Comparison of ENCODE assay signal across 10 cellular contexts in genomic region chr12:121451931-121452330, GRCh38. TPM values are rescaled to one million over a fixed set of nuclear protein-coding genes. Genes with fewer than 3 reads are reported as not detected.
DNase-seq lines count a peak whose midpoint lies in the region; ATAC-seq and TF ChIP-seq lines count a peak whose summit lies in the region.
"Had no signal": no experiment of that assay in that cellular context is flagged by ENCODE, and none has a peak within 500 bp of the region (broad histone marks: within the 10 kb centered on the region; RNA-seq: fewer than 3 reads in every experiment).

No MANE protein-coding gene starts in this region.

- peaks cover 0 to 5% (median 1%) of the 10 kb centered on the region in 4 donors for H3K36me3 ChIP-seq in sigmoid colon

- peaks cover 0 to 24% (median 10%) of the 10 kb centered on the region in 4 donors for H3K4me1 ChIP-seq in sigmoid colon

- peak overlapping the region; percentile 15 to 72 (median 60) for H3K27ac ChIP-seq in sigmoid colon

- WGBS in sigmoid colon, 2 donors = 4 to 26% methylated on average over 5 of the region's 5 CpGs

- no peak for TF ChIP-seq POLR2A in sigmoid colon (IDR thresholded peaks at IDR 0.05)

- intact Hi-C loops in sigmoid colon (cut with DNase I) = no loop called here

- TF ChIP-seq EP300 in sigmoid colon (IDR thresholded peaks at IDR 0.05) = no peak

- no peaks in the 10 kb centered on the region for H3K9me3 ChIP-seq in sigmoid colon

- H3K27me3 ChIP-seq in sigmoid colon = no peaks in the 10 kb centered on the region

- TF ChIP-seq CTCF in fibroblast of villous mesenchyme (IDR thresholded peaks at IDR 0.05; ENCODE audit: insufficient read depth, low read depth, low read length) (no peak), sigmoid colon (IDR thresholded peaks at IDR 0.05) (no peak)

- ATAC-seq in HG02884 (IDR thresholded peaks at IDR 0.05; ENCODE audit: unreplicated experiment) = no peak

- peak; percentile 37 for DNase-seq in EH (ENCODE audit: low read depth)
- DNase-seq in RPMI7951 (ENCODE audit: low read depth) = peak; percentile 35
- peak; percentile 62 for DNase-seq in fibroblast of villous mesenchyme (ENCODE audit: low read depth)
- DNase-seq in sigmoid colon = no peak
- no peak for DNase-seq in occipital lobe (lab: John Stamatoyannopoulos, UW)
- no peak for DNase-seq in SKM-1 treated with dmso at 0.1 percent for 144 hours (lab: John Stamatoyannopoulos, UW; ENCODE audit: unreplicated experiment)
- no peak for DNase-seq in AML-193 (lab: John Stamatoyannopoulos, UW)
- DNase-seq: DND-41; stimulated activated CD4-positive, alpha-beta T cell treated with anti-CD3 and anti-CD28 coated beads, Interleukin-12 subunit alpha, Interleukin-12 subunit beta, amount 100 ng/mL, for 4 hours had no signal

- peak overlapping the region; percentile 30 for H3K4me3 ChIP-seq in fibroblast of villous mesenchyme (ENCODE audit: low read depth, low read length)
- H3K4me3 ChIP-seq in sigmoid colon = peak overlapping the region in 2 of 4 donors; percentile 0 to 31

RNA-seq across cellular contexts. Expression of gene RNF34, which starts 52.0 kb away (rescaled TPM):
- 51.5 and 62.7 TPM in 2 replicates for total RNA-seq in RPMI7951 (2014; rRNA removed; shearing (Covaris generic))
- 46.7 and 52.7 TPM in 2 replicates for total RNA-seq in fibroblast of villous mesenchyme
- total RNA-seq in sigmoid colon = 10 to 100 TPM; 34.1 to 52.4 (median 37.4) TPM
- 10 to 100 TPM; 19.8 to 34.3 (median 31.7) TPM for polyA plus RNA-seq in sigmoid colon
- 77.5 TPM for total RNA-seq in occipital lobe

Comparison
In these comparisons a context has a peak if more than half of its experiments do, and no peak if none do; other contexts are left out.
1. DNase-seq: peak in EH (single experiment), RPMI7951 (single experiment) and fibroblast of villous mesenchyme (single experiment); none in sigmoid colon (single experiment), occipital lobe (single experiment), SKM-1 treated with dmso at 0.1 percent for 144 hours (single experiment) and AML-193 (0 of 2).